Comparison of ENCODE assay signal across 8 cellular contexts in genomic region chr21:31117046-31117916, GRCh38.
DNase-seq lines count a peak whose midpoint lies in the region; ATAC-seq and TF ChIP-seq lines count a peak whose summit lies in the region.

No MANE protein-coding gene starts in this region.

- H3K4me3 ChIP-seq in MG63 (no peak overlapping the region), choroid plexus epithelial cell (ENCODE audit: low read depth, low read length) (no peak overlapping the region)

- H3K9me3 ChIP-seq in MG63: no peaks in the 10 kb centered on the region

- ATAC-seq in GM21737 (IDR thresholded peaks at IDR 0.05; ENCODE audit: unreplicated experiment): no peak

- peak; percentile 69 for DNase-seq in ELR (ENCODE audit: low read depth)
- DNase-seq in MG63: peak; percentile 69
- DNase-seq in choroid plexus epithelial cell (ENCODE audit: low read depth): peak; percentile 82
- DNase-seq in occipital lobe (lab: John Stamatoyannopoulos, UW): peak; percentile 27
- no peak for DNase-seq in NCI-H2227 treated with DMSO at 0.1 percent for 48 hours (lab: John Stamatoyannopoulos, UW)
- no peak for DNase-seq in HUDEP-2 (lab: John Stamatoyannopoulos, UW; ENCODE audit: unreplicated experiment in 76 of 76)
- no peak for DNase-seq in globus pallidus (ENCODE audit: low spot score)

- H3K36me3 ChIP-seq in MG63: no peaks in the 10 kb centered on the region

- TF ChIP-seq CTCF in choroid plexus epithelial cell (conservative IDR thresholded peaks at IDR 0.05; ENCODE audit: low read depth, low read length): peak; percentile 26

- H3K27me3 ChIP-seq in MG63: no peaks in the 10 kb centered on the region

Comparison
In these comparisons a context has a peak if more than half of its experiments do, and no peak if none do; other contexts are left out.
1. DNase-seq: peak in ELR (single experiment), MG63 (single experiment), choroid plexus epithelial cell (single experiment) and occipital lobe (single experiment); none in NCI-H2227 treated with DMSO at 0.1 percent for 48 hours (single experiment), HUDEP-2 (0 of 76) and globus pallidus (single experiment).